In genomic region chr15:41928637-41929620, GRCh38 we compare ENCODE assay signal across 8 cellular contexts. TPM values are rescaled to one million over a fixed set of nuclear protein-coding genes. Genes with fewer than 3 reads are reported as not detected.
DNase-seq lines count a peak whose midpoint lies in the region; ATAC-seq and TF ChIP-seq lines count a peak whose summit lies in the region.

No MANE protein-coding gene starts in this region.

- H3K27ac ChIP-seq in Peyer's patch = peak overlapping the region; percentile 34 to 71 (median 54)
- H3K27ac ChIP-seq in right lobe of liver = peak overlapping the region; percentile 31 to 67 (median 35)

- peaks cover 0 to 68% (median 10%) of the 10 kb centered on the region in 4 donors for H3K4me1 ChIP-seq in Peyer's patch
- H3K4me1 ChIP-seq in right lobe of liver = peaks cover 0 to 55% (median 22%) of the 10 kb centered on the region in 4 donors

- TF ChIP-seq CTCF in Peyer's patch (IDR thresholded peaks at IDR 0.05) (no peak), right lobe of liver (IDR thresholded peaks at IDR 0.05) (no peak)

- intact Hi-C loops in right lobe of liver (cut with DNase I) = no loop called here

- ATAC-seq in GM18858 (IDR thresholded peaks at IDR 0.05; ENCODE audit: unreplicated experiment) (peak; percentile 47), right lobe of liver (peak; percentile 9 to 28 (median 19))

- H3K27me3 ChIP-seq in H7 (ENCODE audit: control insufficient read depth, insufficient read depth, low read length) (no peaks in the 10 kb centered on the region), Peyer's patch (no peaks in the 10 kb centered on the region), right lobe of liver (no peaks in the 10 kb centered on the region)

- DNase-seq in H7 (peak; percentile 53), Peyer's patch (peak in 2 of 3 donors; percentile 67 to 75), right lobe of liver (no peak), cortex of kidney (lab: John Stamatoyannopoulos, UW) (no peak), DMS79 treated with DMSO at 0.1 percent for 48 hours (lab: John Stamatoyannopoulos, UW) (no peak), OCI-M2 (lab: John Stamatoyannopoulos, UW; ENCODE audit: unreplicated experiment) (no peak)
- no peak for DNase-seq in activated CD8-positive, alpha-beta memory T cell treated with anti-CD3 and anti-CD28 coated beads, Interleukin-2, amount 50 U/mL, for 4 hours

- TF ChIP-seq POLR2A in Peyer's patch (IDR thresholded peaks at IDR 0.05) (no peak), right lobe of liver (IDR thresholded peaks at IDR 0.05) (no peak)

- H3K36me3 ChIP-seq in H7 (replicated peaks; ENCODE audit: control insufficient read depth, insufficient read depth, low read length) (no peaks in the 10 kb centered on the region; the same call in 1 of the 2 replicates), Peyer's patch (no peaks in the 10 kb centered on the region), right lobe of liver (no peaks in the 10 kb centered on the region)

- H3K9me3 ChIP-seq in Peyer's patch (no peaks in the 10 kb centered on the region), right lobe of liver (no peaks in the 10 kb centered on the region)

- WGBS in right lobe of liver (ENCODE audit: insufficient coverage, low coverage, low lambda C conversion rate, missing lambda C conversion rate) = 45% methylated on average over 12 of the region's 16 CpGs

- H3K4me3 ChIP-seq in H7 (ENCODE audit: insufficient read depth, low read depth, low read length) (no peak overlapping the region), Peyer's patch (no peak overlapping the region), right lobe of liver (no peak overlapping the region)

RNA-seq across cellular contexts. Expression of gene SPTBN5, which starts 35.1 kb away (rescaled TPM):
- 0.17 and 0.55 TPM in 2 replicates for total RNA-seq in H7 (2014; rRNA removed; shearing (Covaris generic))
- total RNA-seq in Peyer's patch (1 to 10 TPM in 2 of 4 donors, under 1 TPM in 1, not detected in 1; 0.27 to 4.1 (median 1.8) TPM), right lobe of liver (1 to 10 TPM in 2 of 6 experiments, under 1 TPM in 4; 0.06 to 3.2 (median 0.81) TPM)

RNA-seq across cellular contexts. Expression of gene EHD4, which starts 43.4 kb away (rescaled TPM):
- total RNA-seq in H7 (2014; rRNA removed; shearing (Covaris generic)) = 22.0 and 22.2 TPM in 2 replicates
- total RNA-seq in Peyer's patch = 10 to 100 TPM; 23.1 to 53.9 (median 34.9) TPM
- 10 to 100 TPM in 3 of 6 experiments, 1 to 10 TPM in 3; 4.7 to 21.5 (median 11.1) TPM for total RNA-seq in right lobe of liver

Comparison
In these comparisons a context has a peak if more than half of its experiments do, and no peak if none do; other contexts are left out.
1. DNase-seq: peak in H7 (single experiment) and Peyer's patch (2 of 3); none in right lobe of liver (0 of 3), cortex of kidney (single experiment), activated CD8-positive, alpha-beta memory T cell treated with anti-CD3 and anti-CD28 coated beads, Interleukin-2, amount 50 U/mL, for 4 hours (single experiment), DMS79 treated with DMSO at 0.1 percent for 48 hours (single experiment) and OCI-M2 (single experiment).